Comparison of ENCODE assay signal across 18 cellular contexts in the genomic region with DNA sequence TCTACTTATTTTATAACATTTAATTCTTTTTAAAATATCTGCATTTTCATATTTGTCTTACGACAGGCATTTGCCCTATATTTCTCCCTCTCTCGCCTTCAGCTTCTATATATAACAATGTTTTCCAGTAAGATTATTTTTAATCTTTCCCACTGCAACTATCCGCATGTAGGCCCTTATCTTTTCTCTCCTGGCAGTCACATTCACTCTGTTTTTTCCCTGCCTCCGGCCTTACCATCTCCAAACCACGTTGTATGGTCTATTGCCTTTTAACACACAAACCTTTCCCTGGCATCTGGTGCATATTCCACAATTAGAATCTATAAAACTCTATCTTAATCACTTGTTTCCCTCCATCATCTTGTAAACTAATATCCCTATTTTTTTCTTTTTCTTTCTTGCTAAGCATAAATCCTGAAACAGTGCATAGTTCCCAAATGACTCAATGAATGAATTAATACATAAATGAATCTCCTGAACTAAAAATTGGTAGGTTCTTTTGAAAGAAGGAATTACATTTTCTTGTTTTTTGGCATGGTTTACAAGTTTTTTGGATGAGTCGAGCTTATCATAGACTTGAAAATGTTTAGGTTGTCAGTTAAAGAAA.
DNase-seq lines count a peak whose midpoint lies in the region; ATAC-seq and TF ChIP-seq lines count a peak whose summit lies in the region.
"Had no signal": no experiment of that assay in that cellular context is flagged by ENCODE, and none has a peak within 500 bp of the region (broad histone marks: within the 10 kb centered on the region; RNA-seq: fewer than 3 reads in every experiment).

No MANE protein-coding gene starts in this region.

- H3K4me3 Mint-ChIP-seq in CD14-positive monocyte: no peak overlapping the region
- H3K4me3 Mint-ChIP-seq: nephron progenitor cell; stimulated activated effector memory CD8-positive, alpha-beta T cell treated with anti-CD3 and anti-CD28 coated beads, Interleukin-12 subunit alpha, Interleukin-12 subunit beta, amount 100 ng/mL, for 72 hours had no signal

- peaks cover 0 to 6% (median 3%) of the 10 kb centered on the region in 7 donors for H3K9me3 Mint-ChIP-seq in CD14-positive monocyte
- H3K9me3 Mint-ChIP-seq: nephron progenitor cell had no signal

- DNase-seq in DMS 273 treated with DMSO at 0.1 percent for 48 hours (lab: John Stamatoyannopoulos, UW) (peak; percentile 33), M059J (ENCODE audit: low read depth) (peak; percentile 33), cardiac fibroblast (ENCODE audit: low read depth in 2 of 2) (peak; percentile 35 to 65), left ventricle myocardium superior (no peak), NCI-H345 treated with DMSO at 0.1 percent for 48 hours (lab: John Stamatoyannopoulos, UW; ENCODE audit: unreplicated experiment) (no peak), activated T-cell treated with anti-CD3 and anti-CD28 coated beads for 4 hours (no peak), CD14-positive monocyte (ENCODE audit: low spot score) (no peak)
- DNase-seq: activated CD4-positive, alpha-beta T cell treated with anti-CD3 and anti-CD28 coated beads for 4 hours; activated CD8-positive, alpha-beta memory T cell treated with anti-CD3 and anti-CD28 coated beads, Interleukin-2, amount 50 U/mL, for 4 hours; activated naive CD4-positive, alpha-beta T cell; dorsolateral prefrontal cortex; MG63; NCI-H1694; NCI-H510A; nephron progenitor cell had no signal

- H3K4me3 ChIP-seq in cardiac fibroblast (replicated peaks in 1 of 2; ENCODE audit: low read depth in 2 of 2, low read length in 2 of 2): no peak overlapping the region
- H3K4me3 ChIP-seq: dorsolateral prefrontal cortex, MG63 had no signal

- TF ChIP-seq CTCF in cardiac fibroblast (IDR thresholded peaks at IDR 0.05; ENCODE audit: low read depth, low read length) (no peak), CD14-positive monocyte (IDR thresholded peaks at IDR 0.05) (no peak)

- H3K36me3 Mint-ChIP-seq in CD14-positive monocyte: no peaks in the 10 kb centered on the region
- H3K36me3 Mint-ChIP-seq: stimulated activated effector memory CD8-positive, alpha-beta T cell treated with anti-CD3 and anti-CD28 coated beads, Interleukin-12 subunit alpha, Interleukin-12 subunit beta, amount 100 ng/mL, for 72 hours had no signal

- ATAC-seq in left ventricle myocardium superior (peak; percentile 94), GM21390 (IDR thresholded peaks at IDR 0.05; ENCODE audit: unreplicated experiment) (no peak)
- ATAC-seq: stimulated activated effector memory CD8-positive, alpha-beta T cell treated with anti-CD3 and anti-CD28 coated beads, Interleukin-12 subunit alpha, Interleukin-12 subunit beta, amount 100 ng/mL, for 72 hours had no signal

- no peaks in the 10 kb centered on the region for H3K27me3 Mint-ChIP-seq in CD14-positive monocyte (ENCODE audit: low read depth in 3 of 3)
- H3K27me3 Mint-ChIP-seq: progenitor cell of endocrine pancreas had no signal

- intact Hi-C loops in left ventricle myocardium superior (cut with micrococcal nuclease): no loop called here
- intact Hi-C loops in CD14-positive monocyte (cut with micrococcal nuclease): no loop called here

- H3K4me1 Mint-ChIP-seq in CD14-positive monocyte: no peaks in the 10 kb centered on the region
- H3K4me1 Mint-ChIP-seq: stimulated activated effector memory CD8-positive, alpha-beta T cell treated with anti-CD3 and anti-CD28 coated beads, Interleukin-12 subunit alpha, Interleukin-12 subunit beta, amount 100 ng/mL, for 72 hours had no signal

- H3K27ac Mint-ChIP-seq in CD14-positive monocyte: no peak overlapping the region
- H3K27ac Mint-ChIP-seq: nephron progenitor cell; progenitor cell of endocrine pancreas; stimulated activated effector memory CD8-positive, alpha-beta T cell treated with anti-CD3 and anti-CD28 coated beads, Interleukin-12 subunit alpha, Interleukin-12 subunit beta, amount 100 ng/mL, for 72 hours had no signal

Comparison
In these comparisons a context has a peak if more than half of its experiments do, and no peak if none do; other contexts are left out.
1. DNase-seq: peak in DMS 273 treated with DMSO at 0.1 percent for 48 hours (single experiment), M059J (single experiment) and cardiac fibroblast (2 of 2); none in left ventricle myocardium superior (single experiment), NCI-H345 treated with DMSO at 0.1 percent for 48 hours (single experiment), activated T-cell treated with anti-CD3 and anti-CD28 coated beads for 4 hours (single experiment) and CD14-positive monocyte (single experiment).